ENCODE assay signal across 17 cellular contexts in genomic region chr4:114187592-114187991, GRCh38.
"Had no signal": no experiment of that assay in that cellular context is flagged by ENCODE, and none has a peak within 500 bp of the region (broad histone marks: within the 10 kb centered on the region; RNA-seq: fewer than 3 reads in every experiment).

No MANE protein-coding gene starts in this region.

- ATAC-seq: naive thymus-derived CD4-positive, alpha-beta T cell; natural killer cell treated with Interleukin-12 subunit alpha and Interleukin-12 subunit beta and Interleukin-15 and Interleukin-18, amount 100 ng/mL, for 72 hours; right lobe of liver; stimulated activated memory B cell treated with anti-CD40 and anti-IgM and Interleukin-4, amounts not matched to agents 10 μg/mL and 1 μg/mL and 100 μg/mL, for 72 hours; stimulated activated naive CD8-positive, alpha-beta T cell treated with anti-CD3 and anti-CD28 coated beads, Interleukin-15, amount 100 ng/mL, for 72 hours had no signal

- DNase-seq: immature natural killer cell; kidney; left ventricle myocardium inferior; mesendoderm; naive thymus-derived CD4-positive, alpha-beta T cell; ovary; right lobe of liver; stimulated activated CD4-positive, alpha-beta T cell treated with anti-CD3 and anti-CD28 coated beads, Interleukin-1b, Interleukin-23, amount 100 ng/mL, for 48 hours; stimulated activated CD4-positive, alpha-beta T cell treated with anti-CD3 and anti-CD28 coated beads, Interleukin-2, amount 100 ng/mL, for 48 hours; stimulated activated CD4-positive, alpha-beta T cell treated with anti-CD3 and anti-CD28 coated beads, Interleukin-4, amount 100 ng/mL, for 4 hours; stimulated activated CD8-positive, alpha-beta memory T cell treated with anti-CD3 and anti-CD28 coated beads, Interleukin-4, amount 100 ng/mL, for 48 hours; stimulated activated naive CD4-positive, alpha-beta T cell treated with Interleukin-2 at 50 U/mL for 16 hours; stimulated activated naive CD8-positive, alpha-beta T cell treated with anti-CD3 and anti-CD28 coated beads, Interleukin-15, amount 100 ng/mL, for 72 hours; substantia nigra; uterus had no signal
